ENCODE assay signal across 11 cellular contexts in genomic region chr4:6893449-6894085, GRCh38. TPM values are rescaled to one million over a fixed set of nuclear protein-coding genes. Genes with fewer than 3 reads are reported as not detected.
DNase-seq lines count a peak whose midpoint lies in the region; ATAC-seq, FAIRE-seq and TF ChIP-seq lines count a peak whose summit lies in the region.
"Had no signal": no experiment of that assay in that cellular context is flagged by ENCODE, and none has a peak within 500 bp of the region (broad histone marks: within the 10 kb centered on the region; RNA-seq: fewer than 3 reads in every experiment).

No MANE protein-coding gene starts in this region.

- peak overlapping the region; percentile 30; the same call in 1 of the 2 replicates for H2AK5ac ChIP-seq in IMR-90 (ENCODE audit: low read depth, low read length)

- H2AK9ac ChIP-seq in IMR-90 (replicated peaks; ENCODE audit: low read depth, low read length, poor library complexity): peak overlapping the region; percentile 85

- dilution Hi-C loops in IMR-90 (cut with HindIII; ENCODE audit: low sequenced_read_pairs, unreplicated experiment): no loop called here

- peak overlapping the region; percentile 87 for H3K18ac ChIP-seq in IMR-90 (ENCODE audit: low read depth, low read length)

- H3K4me2 ChIP-seq in BLaER1 treated with 17β-estradiol and CSF1 and Interleukin-3, amounts not matched to agents 10 nM and 100 nM: peak overlapping the region; percentile 79 to 93 (median 88)
- no peak overlapping the region; the same call in 1 of the 2 replicates for H3K4me2 ChIP-seq in IMR-90 (ENCODE audit: low read depth, low read length)
- H3K4me2 ChIP-seq in GM12878 (ENCODE audit: control insufficient read depth, insufficient read depth): no peak overlapping the region

- H3K27ac ChIP-seq in BLaER1 treated with 17β-estradiol and CSF1 and Interleukin-3, amounts not matched to agents 10 nM and 100 nM: peak overlapping the region; percentile 53 to 84 (median 79); a peak in 21 of 22 replicates
- H3K27ac ChIP-seq in IMR-90 (ENCODE audit: insufficient read depth, low read length): peak overlapping the region; percentile 99
- no peak overlapping the region for H3K27ac ChIP-seq in GM12878 (ENCODE audit: control insufficient read depth, insufficient read depth)
- peak overlapping the region; percentile 60 to 80 for H3K27ac ChIP-seq in mucosa of rectum (ENCODE audit: low read depth in 2 of 2, low read length in 2 of 2)

- CTCF ChIA-PET in IMR-90 (lab: Yijun Ruan, JAX) (interaction anchor here (0.6 kb wide), 2 partner anchors 266 to 347 kb away, joined by 4 read pairs; no protein-coding TSS in a partner anchor), GM12878 (lab: Yijun Ruan, JAX) (interaction anchor here (0.8 to 3.8 kb wide), 4 partner anchors 20 to 219 kb away, joined by 3 to 13 read pairs (median 4); a partner anchor contains a TSS)

- no peak for TF ChIP-seq POLR2A in IMR-90 (IDR thresholded peaks at IDR 0.05; ENCODE audit: low read depth, low read length)
- no peak for TF ChIP-seq POLR2A in GM12878 (IDR thresholded peaks at IDR 0.05; ENCODE audit: low read depth, low read length)

- peak overlapping the region; percentile 83 for H2BK120ac ChIP-seq in IMR-90 (ENCODE audit: low read depth, low read length)

- no peaks in the 10 kb centered on the region for H3K27me3 ChIP-seq in BLaER1 treated with 17β-estradiol and CSF1 and Interleukin-3, amounts not matched to agents 10 nM and 100 nM
- H3K27me3 ChIP-seq in IMR-90 (ENCODE audit: control insufficient read depth, insufficient read depth, low read length) (no peaks in the 10 kb centered on the region), GM12878 (replicated peaks in 1 of 2; ENCODE audit: control insufficient read depth in 2 of 2, insufficient read depth in 2 of 2, low read length in 1 of 2) (no peaks in the 10 kb centered on the region), mucosa of rectum (ENCODE audit: control insufficient read depth in 2 of 2, insufficient read depth in 2 of 2, low read length in 2 of 2) (no peaks in the 10 kb centered on the region), H7 (ENCODE audit: control insufficient read depth, insufficient read depth, low read length) (no peaks in the 10 kb centered on the region)

- DNase-seq in IMR-90 (peak; percentile 86), GM12878 (ENCODE audit: low read depth, low spot score) (no peak), H7 (no peak), D721Med (ENCODE audit: insufficient read length, low spot score) (no peak)
- DNase-seq: DMS153; stimulated activated naive B cell treated with anti-CD40 and anti-IgM and Interleukin-4, amounts not matched to agents 10 μg/mL and 1 μg/mL and 100 μg/mL, for 72 hours had no signal

- no peak overlapping the region for H3K4me3 ChIP-seq in BLaER1 treated with 17β-estradiol and CSF1 and Interleukin-3, amounts not matched to agents 10 nM and 100 nM
- H3K4me3 ChIP-seq in IMR-90 (ENCODE audit: insufficient read depth, low read depth, low read length) (no peak overlapping the region), GM12878 (no peak overlapping the region), mucosa of rectum (ENCODE audit: low read length in 2 of 2) (no peak overlapping the region), H7 (ENCODE audit: insufficient read depth, low read depth, low read length) (no peak overlapping the region)

- peak overlapping the region in 1 of 2 experiments; percentile 93; a peak in 3 of 4 replicates for H4K8ac ChIP-seq in IMR-90 (ENCODE audit: low read depth in 2 of 2, low read length in 2 of 2)

- no peaks in the 10 kb centered on the region for H3K79me2 ChIP-seq in GM12878 (ENCODE audit: control insufficient read depth, insufficient read depth, low read length)

- ATAC-seq in IMR-90 (ENCODE audit: low read depth) (peak; percentile 63), GM12878 (peak; percentile 27; the same call in 2 of the 3 replicates), HG03159 (IDR thresholded peaks at IDR 0.05; ENCODE audit: unreplicated experiment) (no peak), GM18870 (IDR thresholded peaks at IDR 0.05; ENCODE audit: unreplicated experiment) (no peak)

- RAD21 ChIA-PET in GM12878 (lab: Charles Lee; ENCODE audit: unreplicated experiment): interaction anchor here (0.7 to 2.2 kb wide), 2 partner anchors 13 to 15 kb away, joined by 3 to 12 read pairs; no protein-coding TSS in a partner anchor

- H3K14ac ChIP-seq in IMR-90 (replicated peaks; ENCODE audit: low read depth, low read length): peak overlapping the region; percentile 71

- H4K5ac ChIP-seq in IMR-90 (ENCODE audit: low read depth, low read length): peak overlapping the region; percentile 89

- intact Hi-C loops in IMR-90 (cut with micrococcal nuclease) (loop anchor here (1.0 to 5.0 kb wide), 2 partner anchors 49 to 94 kb away; no protein-coding TSS in a partner anchor), GM12878 (cut with micrococcal nuclease; ENCODE audit: unreplicated experiment) (loop anchor here (5.0 kb wide), 1 partner anchor 179 kb away; no protein-coding TSS in a partner anchor)

- peaks cover 25 to 45% (median 30%) of the 10 kb centered on the region in 11 experiments for H3K9me3 ChIP-seq in BLaER1 treated with 17β-estradiol and CSF1 and Interleukin-3, amounts not matched to agents 10 nM and 100 nM (replicated peaks in 1 of 11)
- H3K9me3 ChIP-seq in IMR-90 (ENCODE audit: control insufficient read depth, insufficient read depth, low read length) (no peaks in the 10 kb centered on the region), GM12878 (replicated peaks; ENCODE audit: control insufficient read depth, insufficient read depth, low read length) (peaks cover 9% of the 10 kb centered on the region; the same call in 1 of the 3 replicates), mucosa of rectum (ENCODE audit: control insufficient read depth in 2 of 2, low read length in 2 of 2) (no peaks in the 10 kb centered on the region)

- H4K91ac ChIP-seq in IMR-90 (ENCODE audit: insufficient read depth, low read depth, low read length): peak overlapping the region; percentile 86

- POLR2A ChIA-PET in IMR-90 (lab: Charles Lee; ENCODE audit: unreplicated experiment): no interaction called here
- POLR2A ChIA-PET in GM12878 (lab: Charles Lee): interaction anchor here (0.6 to 1.2 kb wide), 3 partner anchors 23 to 176 kb away, joined by 3 to 6 read pairs (median 3); partner anchors contain the start of gene GRPEL1

- no peak for TF ChIP-seq CTCF in IMR-90 (conservative IDR thresholded peaks at IDR 0.05; ENCODE audit: low read depth, low read length)
- TF ChIP-seq CTCF in GM12878 (IDR thresholded peaks at IDR 0.05 in 2 of 3, conservative IDR thresholded peaks at IDR 0.05 in 1 of 3; ENCODE audit: control insufficient read depth in 2 of 3, extremely low read depth in 1 of 3, insufficient read depth in 1 of 3, low read depth in 3 of 3, low read length in 3 of 3): no peak
- no peak for TF ChIP-seq CTCF in D721Med (IDR thresholded peaks at IDR 0.05; ENCODE audit: insufficient read depth, missing control alignments)

- FAIRE-seq in GM12878 (lab: Jason Lieb, UNC) (no peak), D721Med (lab: Jason Lieb, UNC) (no peak)
- FAIRE-seq: islet of Langerhans had no signal

- peak overlapping the region; percentile 44 for H3K4ac ChIP-seq in IMR-90 (ENCODE audit: low read depth, low read length)

- in situ Hi-C loops in IMR-90 (cut with MboI; ENCODE audit: low sequenced_read_pairs) (no loop called here), GM12878 (cut with MboI) (no loop called here)

- peak overlapping the region; percentile 47; the same call in 1 of the 2 replicates for H3K23ac ChIP-seq in IMR-90 (ENCODE audit: low read depth, low read length)

- SMC1A ChIA-PET in GM12878 (lab: Charles Lee; ENCODE audit: uncharacterized antibody, unreplicated experiment): interaction anchor here (1.5 kb wide), 1 partner anchor 20 kb away, joined by 5 read pairs; no protein-coding TSS in a partner anchor

- peak overlapping the region in 10 of 11 experiments; percentile 53 to 73 (median 69); a peak in 17 of 22 replicates for H3K9ac ChIP-seq in BLaER1 treated with 17β-estradiol and CSF1 and Interleukin-3, amounts not matched to agents 10 nM and 100 nM
- H3K9ac ChIP-seq in IMR-90 (ENCODE audit: low read depth, low read length) (peak overlapping the region; percentile 61), GM12878 (ENCODE audit: control insufficient read depth, insufficient read depth, low read length) (no peak overlapping the region), mucosa of rectum (ENCODE audit: low read depth in 1 of 2, low read length in 2 of 2) (no peak overlapping the region)

- H2BK20ac ChIP-seq in IMR-90 (ENCODE audit: low read depth, low read length): peak overlapping the region; percentile 79

- H3K4me1 ChIP-seq in BLaER1 treated with 17β-estradiol and CSF1 and Interleukin-3, amounts not matched to agents 10 nM and 100 nM: peaks cover 55 to 75% (median 68%) of the 10 kb centered on the region in 10 experiments
- peaks cover 22% of the 10 kb centered on the region for H3K4me1 ChIP-seq in IMR-90 (ENCODE audit: control insufficient read depth, insufficient read depth, low read length)
- H3K4me1 ChIP-seq in GM12878 (ENCODE audit: control insufficient read depth, insufficient read depth, low read length): peaks cover 11% of the 10 kb centered on the region
- peaks cover 19 to 20% of the 10 kb centered on the region in 2 donors for H3K4me1 ChIP-seq in mucosa of rectum (ENCODE audit: control insufficient read depth in 2 of 2, insufficient read depth in 2 of 2, low read length in 2 of 2)

- no peak for TF ChIP-seq EP300 in GM12878 (IDR thresholded peaks at IDR 0.05; ENCODE audit: borderline replicate concordance in 1 of 2, control insufficient read depth in 1 of 2, low read depth in 2 of 2, low read length in 2 of 2)

- H3K36me3 ChIP-seq in BLaER1 treated with 17β-estradiol and CSF1 and Interleukin-3, amounts not matched to agents 10 nM and 100 nM: peaks cover 0 to 20% (median 9%) of the 10 kb centered on the region in 11 experiments; a peak in 11 of 22 replicates
- no peaks in the 10 kb centered on the region for H3K36me3 ChIP-seq in IMR-90 (ENCODE audit: control insufficient read depth, insufficient read depth, low read length)
- no peaks in the 10 kb centered on the region for H3K36me3 ChIP-seq in GM12878 (ENCODE audit: control insufficient read depth in 2 of 2, insufficient read depth in 2 of 2, low read length in 1 of 2)
- H3K36me3 ChIP-seq in mucosa of rectum (ENCODE audit: control insufficient read depth in 2 of 2, insufficient read depth in 2 of 2, low read length in 2 of 2): no peaks in the 10 kb centered on the region
- no peaks in the 10 kb centered on the region for H3K36me3 ChIP-seq in H7 (replicated peaks; ENCODE audit: control insufficient read depth, insufficient read depth, low read length)

- WGBS in IMR-90 (ENCODE audit: extremely low coverage in 2 of 2, insufficient read length in 1 of 2), 2 experiments: 0% methylated on average over 1 of the region's 7 CpGs; no CpG with 5 or more reads in 1 of the 2 experiments
- 54% methylated on average over 7 of the region's 7 CpGs for WGBS in GM12878 (ENCODE audit: insufficient coverage, insufficient replicate concordance, low lambda C conversion rate, missing lambda C conversion rate)

- no peaks in the 10 kb centered on the region for H3K79me1 ChIP-seq in IMR-90 (ENCODE audit: low read depth in 1 of 2, low read length in 2 of 2)

- TF ChIP-seq RAD21 in IMR-90 (IDR thresholded peaks at IDR 0.05; ENCODE audit: low read length) (no peak), GM12878 (IDR thresholded peaks at IDR 0.05; ENCODE audit: insufficient read depth, low read depth, low read length) (no peak)

- H3K9me1 ChIP-seq in IMR-90 (ENCODE audit: insufficient read depth, low read length): peaks cover 5% of the 10 kb centered on the region; the same call in 1 of the 2 replicates

- H2BK5ac ChIP-seq in IMR-90 (ENCODE audit: low read depth, low read length, poor library complexity, severe bottlenecking): peak overlapping the region; percentile 95

- no peaks in the 10 kb centered on the region for H4K20me1 ChIP-seq in BLaER1 treated with 17β-estradiol and CSF1 and Interleukin-3, amounts not matched to agents 10 nM and 100 nM
- H4K20me1 ChIP-seq in IMR-90 (ENCODE audit: insufficient read depth, low read length) (no peaks in the 10 kb centered on the region), GM12878 (ENCODE audit: control insufficient read depth, insufficient read depth) (no peaks in the 10 kb centered on the region)

- peak overlapping the region; percentile 8; the same call in 1 of the 2 replicates for H3K56ac ChIP-seq in IMR-90 (ENCODE audit: extremely low read depth, insufficient read depth, low read length)

- H2AFZ ChIP-seq in IMR-90 (replicated peaks; ENCODE audit: low read length, poor library complexity) (peak overlapping the region; percentile 87), GM12878 (ENCODE audit: control insufficient read depth, low read depth, low read length) (no peak overlapping the region)

- H2BK15ac ChIP-seq in IMR-90 (ENCODE audit: low read depth, low read length): peak overlapping the region; percentile 79; the same call in 2 of the 3 replicates

- BruUV-seq in IMR-90 (replicated peaks; lab: Mats Ljungman, UMichigan): no TSS peak
- no TSS peak for BruUV-seq in GM12878 (replicated peaks; lab: Mats Ljungman, UMichigan)

RNA-seq across cellular contexts. Expression of gene TBC1D14, which starts 16.1 kb away (rescaled TPM):
- total RNA-seq in IMR-90 (2012; rRNA removed): 40.7 and 48.9 TPM in 2 replicates
- polyA plus RNA-seq in IMR-90 (2012; rRNA removed): 29.8 and 31.7 TPM in 2 replicates
- polyA plus RNA-seq in IMR-90 (2012; cell fraction: cytosol; rRNA removed): 22.3 and 23.4 TPM in 2 replicates
- 23.4 and 27.7 TPM in 2 replicates for polyA plus RNA-seq in IMR-90 (2012; cell fraction: nucleus; rRNA removed; ENCODE audit: low replicate concordance)
- 34.3 and 34.9 TPM in 2 replicates for total RNA-seq in GM12878 (2013; cell fraction: nucleolus; rRNA removed)
- 39.3 and 40.6 TPM in 2 replicates for total RNA-seq in GM12878 (2014; rRNA removed)
- total RNA-seq in GM12878 (2014; rRNA removed; fragmentation: Illumina TruSeq; extraction: Trizol): 31.6 and 33.1 TPM in 2 replicates
- total RNA-seq in GM12878 (2021): 32.1 and 38.1 TPM in 2 replicates
- polyA plus RNA-seq in GM12878 (2011; ENCODE audit: low read depth): 13.2 TPM
- 23.3 and 27.3 TPM in 2 replicates for polyA plus RNA-seq in GM12878 (2011; rRNA removed)
- polyA plus RNA-seq in GM12878 (2011; cell fraction: cytosol; rRNA removed): 26.0 and 27.3 TPM in 2 replicates
- polyA plus RNA-seq in GM12878 (2011; cell fraction: nucleus; rRNA removed): 21.3 and 25.6 TPM in 2 replicates
- polyA plus RNA-seq in GM12878 (2012): 17.7 TPM in 2 replicates
- 21.3 and 30.1 TPM in 2 replicates for polyA plus RNA-seq in GM12878 (2014; fragmentation: Illumina TruSeq; extraction: Trizol)
- 1 to 10 TPM in 1 of 2 experiments, under 1 TPM in 1; 0.87 to 1.1 TPM for polyA plus RNA-seq in GM12878 (2014; fragmentation: Nextera tagmentation; extraction: Ambion mirVana)
- polyA plus RNA-seq in GM12878 (2014; rRNA removed): 32.9 and 33.9 TPM in 2 replicates
- 10 to 100 TPM; 29.0 to 30.0 TPM for polyA plus RNA-seq in GM12878 (2016; fragmentation: Nextera tagmentation; extraction: Ambion mirVana)
- 22.7 and 28.6 TPM in 2 replicates for polyA minus RNA-seq in GM12878 (2011; rRNA and poly(A)+ RNA removed)
- 9.1 and 13.3 TPM in 2 replicates for polyA minus RNA-seq in GM12878 (2011; cell fraction: cytosol; rRNA and poly(A)+ RNA removed)
- polyA minus RNA-seq in GM12878 (2011; cell fraction: nucleus; rRNA and poly(A)+ RNA removed): 10.4 and 17.0 TPM in 2 replicates
- 55.8 and 58.3 TPM in 2 replicates for total RNA-seq in H7 (2014; rRNA removed; shearing (Covaris generic))

Comparison
In these comparisons a context has a peak if more than half of its experiments do, and no peak if none do; other contexts are left out.
1. H3K4me2 ChIP-seq: peak in BLaER1 treated with 17β-estradiol and CSF1 and Interleukin-3, amounts not matched to agents 10 nM and 100 nM (11 of 11); none in IMR-90 (single experiment) and GM12878 (single experiment).
2. H3K9ac ChIP-seq: peak in BLaER1 treated with 17β-estradiol and CSF1 and Interleukin-3, amounts not matched to agents 10 nM and 100 nM (10 of 11) and IMR-90 (single experiment); none in GM12878 (single experiment) and mucosa of rectum (0 of 2).
3. ATAC-seq: peak in IMR-90 (single experiment) and GM12878 (single experiment); none in HG03159 (single experiment) and GM18870 (single experiment).